In genomic region chr9:101165131-101165530, GRCh38 we compare ENCODE assay signal across 15 cellular contexts.
A peak's percentile ranks its signal among the peaks of the same experiment; 100 is the strongest.
DNase-seq lines count a peak whose midpoint lies in the region; ATAC-seq, FAIRE-seq and TF ChIP-seq lines count a peak whose summit lies in the region.
"Had no signal": no experiment of that assay in that cellular context is flagged by ENCODE, and none has a peak within 500 bp of the region (broad histone marks: within the 10 kb centered on the region; RNA-seq: fewer than 3 reads in every experiment).

No MANE protein-coding gene starts in this region.

- BruUV-seq in HepG2 (replicated peaks; lab: Mats Ljungman, UMichigan): no TSS peak

- H3K4me2 ChIP-seq in HepG2 (ENCODE audit: low read depth, low read length) (no peak overlapping the region), neural cell (ENCODE audit: low read length) (no peak overlapping the region)
- H3K4me2 ChIP-seq: BLaER1 treated with 17β-estradiol and CSF1 and Interleukin-3, amounts not matched to agents 10 nM and 100 nM; KMS-11 had no signal

- no peaks in the 10 kb centered on the region for H3K27me3 ChIP-seq in HepG2 (ENCODE audit: control insufficient read depth in 1 of 2, insufficient read depth in 2 of 2, low read length in 2 of 2)
- H3K27me3 ChIP-seq in right lobe of liver: no peaks in the 10 kb centered on the region
- H3K27me3 ChIP-seq in neural cell (ENCODE audit: insufficient read depth, low read depth, low read length): no peaks in the 10 kb centered on the region
- H3K27me3 ChIP-seq in H7 (ENCODE audit: control insufficient read depth, insufficient read depth, low read length): no peaks in the 10 kb centered on the region
- H3K27me3 ChIP-seq: BLaER1 treated with 17β-estradiol and CSF1 and Interleukin-3, amounts not matched to agents 10 nM and 100 nM had no signal

- H3K9me3 Mint-ChIP-seq in brain: peaks cover 0 to 3% (median 0%) of the 10 kb centered on the region in 5 experiments
- H3K9me3 Mint-ChIP-seq: CD4-positive, CD25-positive, alpha-beta regulatory T cell had no signal

- H3K27ac Mint-ChIP-seq in brain: peak overlapping the region in 3 of 5 experiments; percentile 0 to 45 (median 4)
- H3K27ac Mint-ChIP-seq: CD4-positive, CD25-positive, alpha-beta regulatory T cell had no signal

- CTCF ChIA-PET in HepG2 (lab: Yijun Ruan, JAX; ENCODE audit: low intra/inter-chr PET ratio, low total read pairs): no interaction called here

- peaks cover 5% of the 10 kb centered on the region for H3K27me3 Mint-ChIP-seq in brain
- H3K27me3 Mint-ChIP-seq: CD4-positive, CD25-positive, alpha-beta regulatory T cell had no signal

- no peaks in the 10 kb centered on the region for H3K79me2 ChIP-seq in HepG2 (ENCODE audit: insufficient read depth, low read length)
- no peaks in the 10 kb centered on the region for H3K79me2 ChIP-seq in neural cell (replicated peaks; ENCODE audit: insufficient read depth, low read length)

- H3K36me3 Mint-ChIP-seq in brain: no peaks in the 10 kb centered on the region
- H3K36me3 Mint-ChIP-seq: CD4-positive, CD25-positive, alpha-beta regulatory T cell had no signal

- peaks cover 42% of the 10 kb centered on the region for H3K4me1 Mint-ChIP-seq in brain

- H4K20me1 ChIP-seq in HepG2 (ENCODE audit: insufficient read depth, low read length): no peaks in the 10 kb centered on the region
- H4K20me1 ChIP-seq in neural cell (ENCODE audit: insufficient read depth): no peaks in the 10 kb centered on the region
- H4K20me1 ChIP-seq: BLaER1 treated with 17β-estradiol and CSF1 and Interleukin-3, amounts not matched to agents 10 nM and 100 nM had no signal

- H3K4me1 ChIP-seq in HepG2 (ENCODE audit: insufficient read depth, low read length) (peaks cover 50% of the 10 kb centered on the region), right lobe of liver (peaks cover 0 to 16% (median 2%) of the 10 kb centered on the region in 4 donors)
- H3K4me1 ChIP-seq: BLaER1 treated with 17β-estradiol and CSF1 and Interleukin-3, amounts not matched to agents 10 nM and 100 nM had no signal

- no peaks in the 10 kb centered on the region for H3K9me2 ChIP-seq in neural cell (ENCODE audit: insufficient read depth, low read length)

- TF ChIP-seq RAD21 in HepG2 (CRISPR knock-in tag; IDR thresholded peaks at IDR 0.05) (no peak), neural cell (conservative IDR thresholded peaks at IDR 0.05) (no peak)

- in situ Hi-C loops in HepG2 (cut with HindIII; ENCODE audit: extremely low pct_ligation_motif_present, low pct_unique_long_range_greater_than_20kb): no loop called here

- 31% methylated on average over 1 of the region's 1 CpG for WGBS in HepG2 (ENCODE audit: low lambda C conversion rate)
- WGBS in right lobe of liver (ENCODE audit: insufficient coverage, low coverage, low lambda C conversion rate, missing lambda C conversion rate): 75% methylated on average over 1 of the region's 1 CpG

- no peak overlapping the region for H3K27ac ChIP-seq in HepG2 (ENCODE audit: extremely low read length, insufficient read depth, low read length)
- H3K27ac ChIP-seq in right lobe of liver: no peak overlapping the region
- no peak overlapping the region for H3K27ac ChIP-seq in neural cell (ENCODE audit: low read length)
- H3K27ac ChIP-seq: BLaER1 treated with 17β-estradiol and CSF1 and Interleukin-3, amounts not matched to agents 10 nM and 100 nM; KMS-11 had no signal

- no peak for TF ChIP-seq EP300 in HepG2 (IDR thresholded peaks at IDR 0.05; ENCODE audit: low read depth in 2 of 2, low read length in 2 of 2)
- TF ChIP-seq EP300 in HepG2 (CRISPR knock-in tag; IDR thresholded peaks at IDR 0.05; ENCODE audit: borderline replicate concordance): no peak
- TF ChIP-seq EP300 in neural cell (conservative IDR thresholded peaks at IDR 0.05; ENCODE audit: poor library complexity, severe bottlenecking): peak; percentile 20

- no peaks in the 10 kb centered on the region for H3F3A ChIP-seq in neural cell (ENCODE audit: insufficient read depth, low read length, poor library complexity, severe bottlenecking)

- DNase-seq in HepG2 (ENCODE audit: low spot score): peak; percentile 1
- DNase-seq in right lobe of liver: no peak
- no peak for DNase-seq in DMS153 (lab: John Stamatoyannopoulos, UW)
- no peak for DNase-seq in H7
- DNase-seq: ACHN; CD4-positive, CD25-positive, alpha-beta regulatory T cell; DND-41; GDM1; HCEC 1CT had no signal

- H3K9ac ChIP-seq in HepG2 (ENCODE audit: insufficient read depth, low read depth, low read length) (no peak overlapping the region), neural cell (ENCODE audit: low read length) (no peak overlapping the region)
- H3K9ac ChIP-seq: BLaER1 treated with 17β-estradiol and CSF1 and Interleukin-3, amounts not matched to agents 10 nM and 100 nM; KMS-11 had no signal

- POLR2A ChIA-PET in HepG2 (lab: Yijun Ruan, JAX): no interaction called here

- H3K36me3 ChIP-seq in HepG2 (replicated peaks in 1 of 2; ENCODE audit: control insufficient read depth in 1 of 2, insufficient read depth in 2 of 2, low read length in 2 of 2) (no peaks in the 10 kb centered on the region), right lobe of liver (no peaks in the 10 kb centered on the region), neural cell (ENCODE audit: insufficient read depth, low read length) (no peaks in the 10 kb centered on the region), H7 (replicated peaks; ENCODE audit: control insufficient read depth, insufficient read depth, low read length) (no peaks in the 10 kb centered on the region)
- H3K36me3 ChIP-seq: BLaER1 treated with 17β-estradiol and CSF1 and Interleukin-3, amounts not matched to agents 10 nM and 100 nM had no signal

- no peak for FAIRE-seq in HepG2 (lab: Jason Lieb, UNC)
- FAIRE-seq: H1 had no signal

- no peak for TF ChIP-seq POLR2A in HepG2 (IDR thresholded peaks at IDR 0.05; ENCODE audit: insufficient read depth in 1 of 2, low read depth in 2 of 2, low read length in 2 of 2)
- no peak for TF ChIP-seq POLR2A in right lobe of liver (IDR thresholded peaks at IDR 0.05)

- no peaks in the 10 kb centered on the region for H3K9me3 ChIP-seq in HepG2 (ENCODE audit: low read length)
- H3K9me3 ChIP-seq in right lobe of liver: no peaks in the 10 kb centered on the region
- no peaks in the 10 kb centered on the region for H3K9me3 ChIP-seq in neural cell (ENCODE audit: low read length)

- TF ChIP-seq CTCF in HepG2 (CRISPR knock-in tag; IDR thresholded peaks at IDR 0.05): no peak
- TF ChIP-seq CTCF in right lobe of liver (IDR thresholded peaks at IDR 0.05): no peak
- no peak for TF ChIP-seq CTCF in brain (conservative IDR thresholded peaks at IDR 0.05)
- TF ChIP-seq CTCF in neural cell (IDR thresholded peaks at IDR 0.05; ENCODE audit: poor library complexity, severe bottlenecking): no peak

- ATAC-seq in HepG2 (no peak), right lobe of liver (no peak), HG02938 (IDR thresholded peaks at IDR 0.05; ENCODE audit: unreplicated experiment) (no peak)

- intact Hi-C loops in HepG2 (cut with micrococcal nuclease; ENCODE audit: unreplicated experiment) (no loop called here), right lobe of liver (cut with DNase I) (no loop called here)

- H3K4me3 Mint-ChIP-seq in brain: no peak overlapping the region
- H3K4me3 Mint-ChIP-seq: CD4-positive, CD25-positive, alpha-beta regulatory T cell had no signal

- H3K4me3 ChIP-seq in HepG2 (replicated peaks in 1 of 3; ENCODE audit: insufficient read depth in 1 of 3, low read depth in 2 of 3, low read length in 3 of 3) (no peak overlapping the region), right lobe of liver (no peak overlapping the region), neural cell (ENCODE audit: low read length) (no peak overlapping the region), H7 (ENCODE audit: insufficient read depth, low read depth, low read length) (no peak overlapping the region)
- H3K4me3 ChIP-seq: BLaER1 treated with 17β-estradiol and CSF1 and Interleukin-3, amounts not matched to agents 10 nM and 100 nM had no signal

- H2AFZ ChIP-seq in HepG2 (ENCODE audit: low read length) (peak overlapping the region; percentile 5), neural cell (ENCODE audit: low read depth, low read length) (no peak overlapping the region)

TF ChIP-seq in HepG2, 621 proteins besides CTCF, POLR2A, EP300 and RAD21 (continues in another document):
- TF ChIP-seq THAP8 (CRISPR knock-in tag; IDR thresholded peaks at IDR 0.05; ENCODE audit: borderline replicate concordance) (no peak), LBX2 (CRISPR knock-in tag; IDR thresholded peaks at IDR 0.05; ENCODE audit: borderline replicate concordance) (no peak), HMG20A (CRISPR knock-in tag; IDR thresholded peaks at IDR 0.05; ENCODE audit: borderline replicate concordance) (no peak), TAF1 (CRISPR knock-in tag; IDR thresholded peaks at IDR 0.05) (no peak)

TF ChIP-seq in neural cell, 6 proteins besides CTCF, POLR2A, EP300 and RAD21:
- no peak for TF ChIP-seq EZH2 (IDR thresholded peaks at IDR 0.05; ENCODE audit: borderline replicate concordance, insufficient read depth, low read length, poor library complexity, severe bottlenecking)
- TF ChIP-seq POLR2AphosphoS5 (IDR thresholded peaks at IDR 0.05): peak; percentile 83
- TF ChIP-seq MXI1 (conservative IDR thresholded peaks at IDR 0.05; ENCODE audit: poor library complexity, severe bottlenecking): no peak
- TF ChIP-seq SMC3 (conservative IDR thresholded peaks at IDR 0.05; ENCODE audit: poor library complexity): no peak
TF ChIP-seq in neural cell: peak in this region for 1.
